In genomic region chr10:22655312-22655973, GRCh38 we compare ENCODE assay signal across 10 cellular contexts. TPM values are rescaled to one million over a fixed set of nuclear protein-coding genes. Genes with fewer than 3 reads are reported as not detected.
DNase-seq lines count a peak whose midpoint lies in the region; ATAC-seq and FAIRE-seq lines count a peak whose summit lies in the region.
"Had no signal": no experiment of that assay in that cellular context is flagged by ENCODE, and none has a peak within 500 bp of the region (broad histone marks: within the 10 kb centered on the region; RNA-seq: fewer than 3 reads in every experiment).

No MANE protein-coding gene starts in this region.

- ATAC-seq in activated CD8-positive, alpha-beta memory T cell treated with anti-CD3 and anti-CD28 coated beads, Interleukin-2, amount 10 ng/mL, durations not matched to agents 7 days and 5 days: peak; percentile 62
- no peak for ATAC-seq in Right ventricle myocardium inferior

- 50 to 79% (median 53%) methylated on average over 10 of the region's 10 CpGs for WGBS in small intestine, 3 donors

- intact Hi-C loops in Right ventricle myocardium inferior (cut with DNase I): loop anchor here (5.0 kb wide), 1 partner anchor 33 kb away; no protein-coding TSS in a partner anchor

- peak overlapping the region in 1 of 2 donors; percentile 50 for H3K27ac ChIP-seq in small intestine (ENCODE audit: low read depth in 1 of 2, low read length in 1 of 2)
- H3K27ac ChIP-seq: HL-60 had no signal

- DNase-seq in activated CD8-positive, alpha-beta memory T cell treated with anti-CD3 and anti-CD28 coated beads, Interleukin-2, amount 10 ng/mL, durations not matched to agents 7 days and 5 days: no peak
- DNase-seq in activated CD8-positive, alpha-beta memory T cell treated with anti-CD3 and anti-CD28 coated beads, Interleukin-2, amount 50 U/mL, for 4 hours: no peak
- DNase-seq in RPMI7951 (ENCODE audit: low read depth): peak; percentile 56
- DNase-seq in dermis microvascular lymphatic vessel endothelial cell (ENCODE audit: low read depth in 2 of 2): peak; percentile 41 to 56
- peak; percentile 20 for DNase-seq in small intestine
- no peak for DNase-seq in NCI-H1105 treated with DMSO at 0.1 percent for 48 hours (lab: John Stamatoyannopoulos, UW)
- no peak for DNase-seq in Right ventricle myocardium inferior (ENCODE audit: missing footprints)
- no peak for DNase-seq in retina
- DNase-seq: BE2C had no signal

- H3K27ac Mint-ChIP-seq in activated CD8-positive, alpha-beta memory T cell treated with anti-CD3 and anti-CD28 coated beads, Interleukin-2, amount 10 ng/mL, durations not matched to agents 7 days and 5 days: peak overlapping the region; percentile 88

- no peaks in the 10 kb centered on the region for H3K9me3 Mint-ChIP-seq in activated CD8-positive, alpha-beta memory T cell treated with anti-CD3 and anti-CD28 coated beads, Interleukin-2, amount 10 ng/mL, durations not matched to agents 7 days and 5 days (ENCODE audit: low read depth)

- CTCF ChIA-PET in activated CD8-positive, alpha-beta memory T cell treated with anti-CD3 and anti-CD28 coated beads, Interleukin-2, amount 10 ng/mL, durations not matched to agents 7 days and 5 days (lab: Charles Lee): interaction anchor here (0.9 to 2.5 kb wide), 14 partner anchors 10 to 80 kb away, joined by 3 to 8 read pairs (median 4); no protein-coding TSS in a partner anchor

- H3K9me3 ChIP-seq in small intestine (ENCODE audit: control insufficient read depth, low read depth): no peaks in the 10 kb centered on the region
- H3K9me3 ChIP-seq: BE2C had no signal

- FAIRE-seq in small intestine (lab: Jason Lieb, UNC): no peak

- H3K4me3 Mint-ChIP-seq in activated CD8-positive, alpha-beta memory T cell treated with anti-CD3 and anti-CD28 coated beads, Interleukin-2, amount 10 ng/mL, durations not matched to agents 7 days and 5 days: peak overlapping the region; percentile 39

- no peaks in the 10 kb centered on the region for H3K27me3 Mint-ChIP-seq in activated CD8-positive, alpha-beta memory T cell treated with anti-CD3 and anti-CD28 coated beads, Interleukin-2, amount 10 ng/mL, durations not matched to agents 7 days and 5 days

- H3K4me3 ChIP-seq in small intestine (ENCODE audit: low read depth in 1 of 2, low read length in 2 of 2): no peak overlapping the region

- H3K36me3 ChIP-seq in small intestine (ENCODE audit: control insufficient read depth in 2 of 2, insufficient read depth in 2 of 2, low read length in 2 of 2): no peaks in the 10 kb centered on the region
- H3K36me3 ChIP-seq: BE2C had no signal

- peaks cover 2 to 6% of the 10 kb centered on the region in 2 donors for H3K4me1 ChIP-seq in small intestine (ENCODE audit: control insufficient read depth in 2 of 2, insufficient read depth in 1 of 2, low read depth in 1 of 2, low read length in 1 of 2)

- H3K4me1 Mint-ChIP-seq in activated CD8-positive, alpha-beta memory T cell treated with anti-CD3 and anti-CD28 coated beads, Interleukin-2, amount 10 ng/mL, durations not matched to agents 7 days and 5 days: peaks cover 92% of the 10 kb centered on the region

- H3K36me3 Mint-ChIP-seq in activated CD8-positive, alpha-beta memory T cell treated with anti-CD3 and anti-CD28 coated beads, Interleukin-2, amount 10 ng/mL, durations not matched to agents 7 days and 5 days: peaks cover 28% of the 10 kb centered on the region

- no peaks in the 10 kb centered on the region for H3K27me3 ChIP-seq in small intestine (ENCODE audit: control insufficient read depth in 2 of 2, insufficient read depth in 2 of 2, low read length in 2 of 2)
- H3K27me3 ChIP-seq: BE2C had no signal

RNA-seq across cellular contexts. Expression of gene PIP4K2A, which starts 58.9 kb away (rescaled TPM):
- total RNA-seq in activated CD8-positive, alpha-beta memory T cell treated with anti-CD3 and anti-CD28 coated beads, Interleukin-2, amount 10 ng/mL, durations not matched to agents 7 days and 5 days: 100 to 1,000 TPM; 129 to 136 TPM
- 40.5 and 50.4 TPM in 2 replicates for total RNA-seq in RPMI7951 (2014; rRNA removed; shearing (Covaris generic))
- 27.0 and 27.9 TPM in 2 replicates for total RNA-seq in dermis microvascular lymphatic vessel endothelial cell
- polyA plus RNA-seq in small intestine: 10 to 100 TPM in 1 of 3 donors, 1 to 10 TPM in 2; 4.5 to 11.3 (median 7.7) TPM
- total RNA-seq in Right ventricle myocardium inferior: 14.0 TPM

Comparison
In these comparisons a context has a peak if more than half of its experiments do, and no peak if none do; other contexts are left out.
1. DNase-seq: peak in RPMI7951 (single experiment), dermis microvascular lymphatic vessel endothelial cell (2 of 2) and small intestine (single experiment); none in activated CD8-positive, alpha-beta memory T cell treated with anti-CD3 and anti-CD28 coated beads, Interleukin-2, amount 10 ng/mL, durations not matched to agents 7 days and 5 days (single experiment), activated CD8-positive, alpha-beta memory T cell treated with anti-CD3 and anti-CD28 coated beads, Interleukin-2, amount 50 U/mL, for 4 hours (single experiment), NCI-H1105 treated with DMSO at 0.1 percent for 48 hours (single experiment), Right ventricle myocardium inferior (single experiment) and retina (single experiment).